In genomic region chr6:24493945-24494725, GRCh38 we compare ENCODE assay signal across 9 cellular contexts. TPM values are rescaled to one million over a fixed set of nuclear protein-coding genes. Genes with fewer than 3 reads are reported as not detected.
DNase-seq lines count a peak whose midpoint lies in the region; ATAC-seq and TF ChIP-seq lines count a peak whose summit lies in the region.
"Had no signal": no experiment of that assay in that cellular context is flagged by ENCODE, and none has a peak within 500 bp of the region (broad histone marks: within the 10 kb centered on the region; RNA-seq: fewer than 3 reads in every experiment).

No MANE protein-coding gene starts in this region.

- H3K4me3 ChIP-seq in BJ (ENCODE audit: low read depth, low read length) (peak overlapping the region; percentile 51), WERI-Rb-1 (ENCODE audit: low read depth, low read length) (peak overlapping the region; percentile 84), iPS-18a (ENCODE audit: low read length) (peak overlapping the region; percentile 62), suprapubic skin (peak overlapping the region; percentile 82)

- CTCF ChIA-PET in BJ (lab: Yijun Ruan, JAX), result interaction anchor here (0.9 to 2.0 kb wide), 4 partner anchors 17 to 55 kb away, joined by 3 to 8 read pairs (median 5); no protein-coding TSS in a partner anchor

- peaks cover 2% of the 10 kb centered on the region; the same call in 1 of the 2 replicates for H3K27me3 ChIP-seq in BJ (ENCODE audit: control insufficient read depth, insufficient read depth, low read length)
- no peaks in the 10 kb centered on the region for H3K27me3 ChIP-seq in WERI-Rb-1 (ENCODE audit: insufficient read depth, low read depth, severe bottlenecking)
- H3K27me3 ChIP-seq in iPS-18a (ENCODE audit: control insufficient read depth, insufficient read depth, low read length), result peaks cover 26% of the 10 kb centered on the region
- H3K27me3 ChIP-seq in suprapubic skin, result no peaks in the 10 kb centered on the region

- H3K9me3 ChIP-seq in WERI-Rb-1 (ENCODE audit: severe bottlenecking), result peaks cover 3% of the 10 kb centered on the region
- no peaks in the 10 kb centered on the region for H3K9me3 ChIP-seq in iPS-18a (ENCODE audit: control insufficient read depth, low read depth, low read length)
- H3K9me3 ChIP-seq in suprapubic skin, result no peaks in the 10 kb centered on the region

- TF ChIP-seq CTCF in BJ (IDR thresholded peaks at IDR 0.05; ENCODE audit: insufficient read depth, low read depth, low read length) (no peak), WERI-Rb-1 (IDR thresholded peaks at IDR 0.05; ENCODE audit: low read depth, low read length) (no peak), suprapubic skin (IDR thresholded peaks at IDR 0.05) (no peak)

- no peak for TF ChIP-seq POLR2A in suprapubic skin (IDR thresholded peaks at IDR 0.05)

- H3K4me1 ChIP-seq in iPS-18a (ENCODE audit: control insufficient read depth, low read depth, low read length) (no peaks in the 10 kb centered on the region), suprapubic skin (peaks cover 17% of the 10 kb centered on the region)

- no peak for DNase-seq in BJ (ENCODE audit: low read depth)
- no peak for DNase-seq in WERI-Rb-1
- DNase-seq in suprapubic skin (ENCODE audit: low spot score in 2 of 2), result no peak
- DNase-seq in SIG-M5 (lab: John Stamatoyannopoulos, UW), result no peak
- DNase-seq in activated effector memory CD4-positive, alpha-beta T cell treated with anti-CD3 and anti-CD28 coated beads, Interleukin-2, amount 50 U/mL, for 16 hours, result no peak

- ATAC-seq in GM21717 (IDR thresholded peaks at IDR 0.05; ENCODE audit: unreplicated experiment) (peak; percentile 6), GM21423 (IDR thresholded peaks at IDR 0.05; ENCODE audit: unreplicated experiment) (no peak)

- POLR2A ChIA-PET in BJ (lab: Charles Lee), result no interaction called here

- H3K9ac ChIP-seq in iPS-18a (ENCODE audit: low read length), result no peak overlapping the region

- H3K27ac ChIP-seq in WERI-Rb-1 (no peak overlapping the region; the same call in 1 of the 2 replicates), iPS-18a (ENCODE audit: low read length) (no peak overlapping the region), suprapubic skin (peak overlapping the region; percentile 80)

- TF ChIP-seq EP300 in suprapubic skin (IDR thresholded peaks at IDR 0.05), result no peak

- 24% methylated on average over 23 of the region's 24 CpGs for WGBS in suprapubic skin

- no peaks in the 10 kb centered on the region for H3K36me3 ChIP-seq in BJ (ENCODE audit: control insufficient read depth, insufficient read depth, low read length)
- peaks cover 10% of the 10 kb centered on the region; the same call in 1 of the 2 replicates for H3K36me3 ChIP-seq in WERI-Rb-1
- H3K36me3 ChIP-seq in iPS-18a (ENCODE audit: control insufficient read depth, low read depth, low read length), result no peaks in the 10 kb centered on the region
- H3K36me3 ChIP-seq in suprapubic skin, result no peaks in the 10 kb centered on the region

RNA-seq across cellular contexts. Expression of gene ALDH5A1, which starts 0.6 kb away (rescaled TPM):
- polyA plus RNA-seq in BJ (2011; rRNA removed), result 0.64 and 0.75 TPM in 2 replicates
- 0.62 and 1.6 TPM in 2 replicates for polyA minus RNA-seq in BJ (2011; rRNA and poly(A)+ RNA removed)
- total RNA-seq in suprapubic skin, result 10 to 100 TPM; 11.2 to 16.0 (median 14.8) TPM

RNA-seq across cellular contexts. Expression of gene GPLD1, which starts 4.8 kb away (rescaled TPM):
- 0.22 and 0.47 TPM in 2 replicates for polyA plus RNA-seq in BJ (2011; rRNA removed)
- polyA minus RNA-seq in BJ (2011; rRNA and poly(A)+ RNA removed), result 0.14 and 0.26 TPM in 2 replicates
- total RNA-seq in suprapubic skin, result 10 to 100 TPM; 28.9 to 55.3 (median 38.1) TPM
- total RNA-seq: pulmonary artery endothelial cell had no signal
